Comparison of ENCODE assay signal across 24 cellular contexts in the genomic region with DNA sequence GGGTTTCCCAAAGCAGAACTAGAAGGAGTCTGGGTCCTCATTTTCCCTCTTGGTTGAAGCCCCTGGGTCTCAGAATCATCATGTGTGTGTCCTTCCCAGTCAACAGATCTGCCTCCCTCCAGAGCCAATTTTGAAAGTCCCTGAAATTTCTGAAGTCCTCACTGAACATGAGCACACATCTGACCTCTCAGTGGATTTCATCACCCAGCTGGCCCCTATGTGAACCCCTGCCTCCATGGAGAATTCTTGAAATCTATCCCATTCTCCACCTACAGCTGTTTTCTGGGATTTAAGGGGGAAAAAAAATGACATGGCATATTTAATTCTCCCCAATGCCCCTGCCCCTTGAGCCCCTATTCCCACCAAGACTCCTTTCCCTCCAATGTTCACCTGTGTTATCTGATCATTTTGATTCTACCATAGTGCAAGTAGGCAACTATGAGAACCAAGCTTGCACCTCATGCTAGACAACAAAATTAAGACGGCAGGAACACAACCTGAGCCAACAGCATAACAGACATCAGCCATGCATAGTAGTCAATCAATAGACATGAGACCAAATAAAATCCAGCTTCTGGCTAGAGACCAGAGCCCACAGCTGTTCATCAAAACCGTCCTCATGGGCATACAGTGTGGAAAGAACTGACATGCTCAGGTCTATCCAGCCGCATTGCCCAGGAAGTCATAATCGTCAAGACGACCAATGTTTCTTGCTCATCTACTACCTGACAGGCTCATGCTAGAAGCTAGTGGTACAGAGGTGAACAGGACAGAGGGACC. TPM values are rescaled to one million over a fixed set of nuclear protein-coding genes. Genes with fewer than 3 reads are reported as not detected.
DNase-seq lines count a peak whose midpoint lies in the region; ATAC-seq lines count a peak whose summit lies in the region.
"Had no signal": no experiment of that assay in that cellular context is flagged by ENCODE, and none has a peak within 500 bp of the region (broad histone marks: within the 10 kb centered on the region; RNA-seq: fewer than 3 reads in every experiment).

No MANE protein-coding gene starts in this region.

- no peak overlapping the region for H3K4me3 Mint-ChIP-seq in effector memory CD8-positive, alpha-beta T cell
- H3K4me3 Mint-ChIP-seq: activated naive CD4-positive, alpha-beta T cell treated with anti-CD3 and anti-CD28 coated beads for 36 hours; CD4-positive, CD25-positive, alpha-beta regulatory T cell; central memory CD8-positive, alpha-beta T cell; mesothelial cell of epicardium had no signal

- ATAC-seq in HG03432 (IDR thresholded peaks at IDR 0.05; ENCODE audit: unreplicated experiment) (no peak), GM18868 (IDR thresholded peaks at IDR 0.05; ENCODE audit: unreplicated experiment) (no peak)
- no peak for ATAC-seq in effector memory CD8-positive, alpha-beta T cell (replicated peaks)
- ATAC-seq: stimulated activated naive CD8-positive, alpha-beta T cell treated with anti-CD3 and anti-CD28 coated beads, Interleukin-15, Interleukin-2, amounts not matched to agents 100 U/mL and 50 U/mL, for 24 hours had no signal

- H3K27ac Mint-ChIP-seq in effector memory CD8-positive, alpha-beta T cell = no peak overlapping the region
- H3K27ac Mint-ChIP-seq: activated naive CD4-positive, alpha-beta T cell treated with anti-CD3 and anti-CD28 coated beads for 36 hours; CD4-positive, CD25-positive, alpha-beta regulatory T cell; mesothelial cell of epicardium had no signal

- DNase-seq in DMS 273 (lab: John Stamatoyannopoulos, UW; ENCODE audit: unreplicated experiment) (peak; percentile 81), NCI-H1694 (lab: John Stamatoyannopoulos, UW) (peak; percentile 86), fibroblast of gingiva (ENCODE audit: low read depth) (peak; percentile 22), myocyte (ENCODE audit: low read depth) (peak; percentile 40), islet precursor cell (no peak)
- DNase-seq in effector memory CD8-positive, alpha-beta T cell = no peak
- DNase-seq: activated CD4-positive, alpha-beta T cell treated with anti-CD3 and anti-CD28 coated beads for 4 hours; activated naive CD4-positive, alpha-beta T cell treated with anti-CD3 and anti-CD28 coated beads for 36 hours; activated T-cell treated with anti-CD3 and anti-CD28 coated beads, Interleukin-2, amount 50 U/mL, for 48 hours; CD4-positive, CD25-positive, alpha-beta regulatory T cell; erythroblast; GDM1; KG1; NCI-H187; OCI-M1; SIG-M5; stimulated activated CD4-positive, alpha-beta T cell treated with anti-CD3 and anti-CD28 coated beads, Interleukin-4, amount 100 ng/mL, for 24 hours; stimulated activated naive CD8-positive, alpha-beta T cell treated with anti-CD3 and anti-CD28 coated beads, Interleukin-15, Interleukin-2, amounts not matched to agents 100 U/mL and 50 U/mL, for 24 hours; thyroid gland had no signal

- peaks cover 5 to 9% of the 10 kb centered on the region in 2 donors for H3K27me3 Mint-ChIP-seq in effector memory CD8-positive, alpha-beta T cell
- H3K27me3 Mint-ChIP-seq: CD4-positive, CD25-positive, alpha-beta regulatory T cell had no signal

- no peaks in the 10 kb centered on the region for H3K4me1 Mint-ChIP-seq in effector memory CD8-positive, alpha-beta T cell (ENCODE audit: low read depth in 2 of 2)
- H3K4me1 Mint-ChIP-seq: CD4-positive, CD25-positive, alpha-beta regulatory T cell; central memory CD8-positive, alpha-beta T cell had no signal

- H3K36me3 Mint-ChIP-seq in effector memory CD8-positive, alpha-beta T cell (ENCODE audit: insufficient read depth) = no peaks in the 10 kb centered on the region
- H3K36me3 Mint-ChIP-seq: CD4-positive, CD25-positive, alpha-beta regulatory T cell; mesothelial cell of epicardium had no signal

- peaks cover 4 to 17% of the 10 kb centered on the region in 2 donors for H3K9me3 Mint-ChIP-seq in effector memory CD8-positive, alpha-beta T cell
- H3K9me3 Mint-ChIP-seq: mesothelial cell of epicardium had no signal

RNA-seq across cellular contexts. Expression of a gene that starts 14.9 kb away (rescaled TPM):
- total RNA-seq in myocyte = 2.4 and 2.7 TPM in 2 replicates
- 4.4 TPM for polyA plus RNA-seq in myocyte (2012)
- total RNA-seq: activated naive CD4-positive, alpha-beta T cell treated with anti-CD3 and anti-CD28 coated beads for 36 hours; CD4-positive, CD25-positive, alpha-beta regulatory T cell; T-helper 1 cell treated with Interleukin-12 subunit alpha and Interleukin-12 subunit beta and Interleukin-4 antibody, amounts not matched to agents 30 ng/mL and 1 ng/mL, for 36 hours had no signal
- polyA plus RNA-seq: CD4-positive, CD25-positive, alpha-beta regulatory T cell had no signal

Comparison
In these comparisons a context has a peak if more than half of its experiments do, and no peak if none do; other contexts are left out.
1. DNase-seq: peak in DMS 273 (single experiment), NCI-H1694 (single experiment), fibroblast of gingiva (single experiment) and myocyte (single experiment); none in effector memory CD8-positive, alpha-beta T cell (0 of 3) and islet precursor cell (single experiment).